Comparison of ENCODE assay signal across 9 cellular contexts in genomic region chr16:27245276-27246231, GRCh38. TPM values are rescaled to one million over a fixed set of nuclear protein-coding genes. Genes with fewer than 3 reads are reported as not detected.
A peak's percentile ranks its signal among the peaks of the same experiment; 100 is the strongest.
DNase-seq lines count a peak whose midpoint lies in the region; ATAC-seq, FAIRE-seq and TF ChIP-seq lines count a peak whose summit lies in the region.
"Had no signal": no experiment of that assay in that cellular context is flagged by ENCODE, and none has a peak within 500 bp of the region (broad histone marks: within the 10 kb centered on the region; RNA-seq: fewer than 3 reads in every experiment).

No MANE protein-coding gene starts in this region.

- ATAC-seq in HG02588 (IDR thresholded peaks at IDR 0.05; ENCODE audit: unreplicated experiment): no peak

- peaks cover 7% of the 10 kb centered on the region for H3K36me3 ChIP-seq in muscle layer of colon (ENCODE audit: insufficient read depth, low read length)
- no peaks in the 10 kb centered on the region for H3K36me3 ChIP-seq in vagina

- H3K27me3 ChIP-seq in muscle layer of colon (ENCODE audit: control insufficient read depth in 1 of 2, insufficient read depth in 2 of 2, low read length in 2 of 2): no peaks in the 10 kb centered on the region
- H3K27me3 ChIP-seq in vagina: no peaks in the 10 kb centered on the region

- peak overlapping the region; percentile 8 for H3K9ac ChIP-seq in muscle layer of colon (ENCODE audit: low read length)

- TF ChIP-seq POLR2A in vagina (IDR thresholded peaks at IDR 0.05): peak in 1 of 2 donors; percentile 4

- no peak for FAIRE-seq in urothelium cell line (lab: Jason Lieb, UNC)
- FAIRE-seq: G401.6 had no signal

- no peaks in the 10 kb centered on the region for H3K9me3 ChIP-seq in muscle layer of colon (ENCODE audit: low read length)
- H3K9me3 ChIP-seq in vagina: no peaks in the 10 kb centered on the region

- H3K4me1 ChIP-seq in muscle layer of colon (ENCODE audit: insufficient read depth, low read length) (peaks cover 55% of the 10 kb centered on the region), vagina (peaks cover 60% of the 10 kb centered on the region)

- no peak for TF ChIP-seq CTCF in vagina (IDR thresholded peaks at IDR 0.05)

- H3K27ac ChIP-seq in cingulate gyrus (ENCODE audit: low read depth, low read length): peak overlapping the region; percentile 25
- H3K27ac ChIP-seq in muscle layer of colon (ENCODE audit: low read depth, low read length): peak overlapping the region; percentile 59
- H3K27ac ChIP-seq in vagina: peak overlapping the region; percentile 83

- DNase-seq in stimulated activated CD4-positive, alpha-beta T cell treated with anti-CD3 and anti-CD28 coated beads, Interleukin-15, amount 100 ng/mL, for 48 hours (ENCODE audit: low read depth in 2 of 2): peak; percentile 61 to 68
- no peak for DNase-seq in stimulated activated CD4-positive, alpha-beta T cell treated with anti-CD3 and anti-CD28 coated beads, Interleukin-4, amount 100 ng/mL, for 1 hour
- peak; percentile 64 to 95 for DNase-seq in vagina (ENCODE audit: extremely low spot score in 2 of 2)
- DNase-seq in urothelium cell line (ENCODE audit: low spot score): no peak
- no peak for DNase-seq in SKM-1 treated with dmso at 0.1 percent for 144 hours (lab: John Stamatoyannopoulos, UW; ENCODE audit: unreplicated experiment)

- peak overlapping the region in 1 of 2 donors; percentile 7 for H3K4me3 ChIP-seq in muscle layer of colon (ENCODE audit: low read depth in 1 of 2, low read length in 2 of 2)
- H3K4me3 ChIP-seq in vagina: no peak overlapping the region

- intact Hi-C loops in vagina (cut with DNase I): no loop called here

RNA-seq across cellular contexts. Expression of gene NSMCE1, which starts 23.0 kb away (rescaled TPM):
- total RNA-seq in vagina: 24.6 TPM

RNA-seq across cellular contexts. Expression of gene KDM8, which starts 42.2 kb away (rescaled TPM):
- total RNA-seq in vagina: 1.5 TPM

Comparison
In these comparisons a context has a peak if more than half of its experiments do, and no peak if none do; other contexts are left out.
1. DNase-seq: peak in stimulated activated CD4-positive, alpha-beta T cell treated with anti-CD3 and anti-CD28 coated beads, Interleukin-15, amount 100 ng/mL, for 48 hours (2 of 2) and vagina (2 of 2); none in stimulated activated CD4-positive, alpha-beta T cell treated with anti-CD3 and anti-CD28 coated beads, Interleukin-4, amount 100 ng/mL, for 1 hour (single experiment), urothelium cell line (single experiment) and SKM-1 treated with dmso at 0.1 percent for 144 hours (single experiment).
2. H3K27ac ChIP-seq: peak in every context shown above with its lines; median percentile 83 in vagina; 59 in muscle layer of colon; 25 in cingulate gyrus.